ENCODE assay signal across 8 cellular contexts in the genomic region with DNA sequence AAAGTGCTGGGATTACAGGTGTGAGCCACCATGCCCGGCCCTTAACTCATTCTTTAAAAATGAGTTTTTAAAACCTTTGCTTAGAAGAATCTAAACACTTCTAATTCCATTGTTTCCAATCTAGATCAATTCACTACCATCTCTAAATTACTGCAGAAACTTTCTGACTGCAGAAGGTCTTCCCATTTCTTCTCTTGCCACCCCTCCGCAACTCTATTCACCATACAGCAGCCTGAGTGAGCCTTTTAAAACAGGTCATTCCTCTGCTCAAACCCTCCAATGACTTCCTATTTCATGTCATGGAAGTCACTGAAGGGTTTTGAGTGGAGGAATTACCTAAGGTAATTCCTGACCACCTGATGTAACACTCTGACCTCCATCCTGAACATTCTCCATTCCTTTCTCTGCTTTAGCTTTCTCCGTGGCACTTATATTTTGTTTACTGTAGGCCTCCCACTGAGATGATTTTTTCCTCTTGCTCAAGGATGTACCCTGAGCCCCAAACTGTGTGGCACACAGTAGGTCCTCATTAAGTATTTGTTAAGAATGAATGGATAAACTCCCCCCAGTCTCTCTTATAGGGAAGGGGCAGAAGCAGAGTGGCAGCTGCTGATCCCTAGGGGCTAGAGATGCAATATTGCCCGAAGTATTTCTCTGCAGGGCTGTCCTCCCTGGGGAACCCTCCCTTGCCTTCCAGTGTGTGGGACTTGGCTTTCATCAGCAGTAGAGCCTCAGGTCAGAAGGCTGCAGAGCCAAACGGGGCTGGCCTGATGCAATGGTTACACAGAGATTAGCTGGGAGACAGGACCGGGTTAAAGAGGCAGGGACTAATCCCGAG. TPM values are rescaled to one million over a fixed set of nuclear protein-coding genes. Genes with fewer than 3 reads are reported as not detected.
A peak's percentile ranks its signal among the peaks of the same experiment; 100 is the strongest.
DNase-seq lines count a peak whose midpoint lies in the region; ATAC-seq and TF ChIP-seq lines count a peak whose summit lies in the region.

No MANE protein-coding gene starts in this region.

- peak overlapping the region; percentile 78 to 88 (median 83) for H3K4me3 ChIP-seq in esophagus muscularis mucosa

- H3K36me3 ChIP-seq in esophagus muscularis mucosa: peaks cover 32 to 44% (median 35%) of the 10 kb centered on the region in 4 donors

- DNase-seq in activated T-cell treated with anti-CD3 and anti-CD28 coated beads, Interleukin-2, amount 50 U/mL, for 24 hours: no peak
- no peak for DNase-seq in activated T-cell treated with anti-CD3 and anti-CD28 coated beads, Interleukin-2, amount 50 U/mL, for 1 hour
- no peak for DNase-seq in T-helper 17 cell
- no peak for DNase-seq in esophagus muscularis mucosa (ENCODE audit: extremely low spot score)
- DNase-seq in neural crest cell (ENCODE audit: low read depth, low spot score): peak; percentile 12
- no peak for DNase-seq in 8988T
- DNase-seq in central memory CD4-positive, alpha-beta T cell: no peak

- TF ChIP-seq CTCF in esophagus muscularis mucosa (IDR thresholded peaks at IDR 0.05) (no peak), neural crest cell (conservative IDR thresholded peaks at IDR 0.05) (no peak)

- ATAC-seq in T-helper 17 cell (no peak), HG03039 (IDR thresholded peaks at IDR 0.05; ENCODE audit: unreplicated experiment) (no peak)

- H3K4me1 ChIP-seq in esophagus muscularis mucosa: peaks cover 50 to 67% (median 59%) of the 10 kb centered on the region in 4 donors

- TF ChIP-seq EP300 in esophagus muscularis mucosa (IDR thresholded peaks at IDR 0.05): no peak

- peak overlapping the region; percentile 94 for H3K4me3 Mint-ChIP-seq in activated T-cell treated with anti-CD3 and anti-CD28 coated beads, Interleukin-2, amount 50 U/mL, for 24 hours
- peak overlapping the region; percentile 97 for H3K4me3 Mint-ChIP-seq in T-helper 17 cell
- H3K4me3 Mint-ChIP-seq in neural crest cell: peak overlapping the region; percentile 100

- peak overlapping the region; percentile 94 to 99 (median 98) for H3K27ac ChIP-seq in esophagus muscularis mucosa (replicated peaks in 1 of 4)

- intact Hi-C loops in esophagus muscularis mucosa (cut with DNase I): no loop called here

- no peaks in the 10 kb centered on the region for H3K9me3 Mint-ChIP-seq in activated T-cell treated with anti-CD3 and anti-CD28 coated beads, Interleukin-2, amount 50 U/mL, for 24 hours
- no peaks in the 10 kb centered on the region for H3K9me3 Mint-ChIP-seq in neural crest cell

- peaks cover 73% of the 10 kb centered on the region for H3K36me3 Mint-ChIP-seq in activated T-cell treated with anti-CD3 and anti-CD28 coated beads, Interleukin-2, amount 50 U/mL, for 24 hours (ENCODE audit: low read depth)
- H3K36me3 Mint-ChIP-seq in T-helper 17 cell (ENCODE audit: low read depth) (peaks cover 9% of the 10 kb centered on the region), neural crest cell (ENCODE audit: low read depth) (peaks cover 19% of the 10 kb centered on the region)

- no peaks in the 10 kb centered on the region for H3K27me3 Mint-ChIP-seq in activated T-cell treated with anti-CD3 and anti-CD28 coated beads, Interleukin-2, amount 50 U/mL, for 24 hours
- H3K27me3 Mint-ChIP-seq in T-helper 17 cell: no peaks in the 10 kb centered on the region
- H3K27me3 Mint-ChIP-seq in neural crest cell (ENCODE audit: low read depth): peaks cover 18% of the 10 kb centered on the region

- TF ChIP-seq POLR2A in esophagus muscularis mucosa (IDR thresholded peaks at IDR 0.05; ENCODE audit: low read depth): no peak

- H3K4me1 Mint-ChIP-seq in activated T-cell treated with anti-CD3 and anti-CD28 coated beads, Interleukin-2, amount 50 U/mL, for 24 hours (ENCODE audit: low read depth): peaks cover 63% of the 10 kb centered on the region
- H3K4me1 Mint-ChIP-seq in T-helper 17 cell: peaks cover 44% of the 10 kb centered on the region
- peaks cover 51% of the 10 kb centered on the region for H3K4me1 Mint-ChIP-seq in neural crest cell

- H3K9me3 ChIP-seq in T-helper 17 cell (ENCODE audit: control insufficient read depth, low read length, poor library complexity, severe bottlenecking): no peaks in the 10 kb centered on the region
- H3K9me3 ChIP-seq in esophagus muscularis mucosa: no peaks in the 10 kb centered on the region

- no peaks in the 10 kb centered on the region for H3K27me3 ChIP-seq in esophagus muscularis mucosa

- 20% methylated on average over 7 of the region's 7 CpGs for WGBS in esophagus muscularis mucosa

- peak overlapping the region; percentile 100 for H3K27ac Mint-ChIP-seq in activated T-cell treated with anti-CD3 and anti-CD28 coated beads, Interleukin-2, amount 50 U/mL, for 24 hours
- H3K27ac Mint-ChIP-seq in T-helper 17 cell (peak overlapping the region; percentile 98), neural crest cell (ENCODE audit: unreplicated experiment) (peak overlapping the region; percentile 100)

RNA-seq across cellular contexts. Expression of gene DDIT3, which starts 1.2 kb away (rescaled TPM):
- total RNA-seq in T-helper 17 cell (100 to 1,000 TPM; 115 to 145 TPM), esophagus muscularis mucosa (10 to 100 TPM; 14.4 to 43.9 (median 24.4) TPM), neural crest cell (14.1 and 15.0 TPM in 2 replicates)

RNA-seq across cellular contexts. Expression of gene MBD6, which starts 3.5 kb away (rescaled TPM):
- total RNA-seq in T-helper 17 cell: 10 to 100 TPM; 82.4 to 93.5 TPM
- total RNA-seq in esophagus muscularis mucosa: 10 to 100 TPM; 13.8 to 19.9 (median 16.9) TPM
- 90.4 and 91.3 TPM in 2 replicates for total RNA-seq in neural crest cell

RNA-seq across cellular contexts. Expression of gene DCTN2, which starts 27.9 kb away (rescaled TPM):
- total RNA-seq in T-helper 17 cell: 10 to 100 TPM; 63.9 to 78.8 TPM
- total RNA-seq in esophagus muscularis mucosa: 100 to 1,000 TPM; 161 to 243 (median 202) TPM
- 133 and 138 TPM in 2 replicates for total RNA-seq in neural crest cell

RNA-seq across cellular contexts. Expression of gene KIF5A, which starts 30.7 kb away (rescaled TPM):
- total RNA-seq in T-helper 17 cell (under 1 TPM; 0.35 to 0.63 TPM), esophagus muscularis mucosa (1 to 10 TPM; 2.1 to 3.2 (median 2.4) TPM), neural crest cell (16.9 and 20.8 TPM in 2 replicates)

RNA-seq across cellular contexts. Expression of gene MARS1, which starts 31.3 kb away (rescaled TPM):
- 100 to 1,000 TPM; 175 to 180 TPM for total RNA-seq in T-helper 17 cell
- 10 to 100 TPM; 53.2 to 81.0 (median 62.7) TPM for total RNA-seq in esophagus muscularis mucosa
- 257 and 267 TPM in 2 replicates for total RNA-seq in neural crest cell
